ENCODE assay signal across 21 cellular contexts in genomic region chr9:137251194-137251461, GRCh38. TPM values are rescaled to one million over a fixed set of nuclear protein-coding genes. Genes with fewer than 3 reads are reported as not detected.
DNase-seq lines count a peak whose midpoint lies in the region; ATAC-seq and TF ChIP-seq lines count a peak whose summit lies in the region.
"Had no signal": no experiment of that assay in that cellular context is flagged by ENCODE, and none has a peak within 500 bp of the region (broad histone marks: within the 10 kb centered on the region; RNA-seq: fewer than 3 reads in every experiment).

Gene STPG3, plus strand, starts transcription at chr9:137251286. Its CDS starts 1 bp downstream, at chr9:137251287.

- no peak for TF ChIP-seq RAD21 in HCT116 (IDR thresholded peaks at IDR 0.05; ENCODE audit: low read depth)

- intact Hi-C loops in HCT116 (cut with micrococcal nuclease): no loop called here
- intact Hi-C loops in dendritic cell treated with granulocyte-macrophage colony-stimulating factor and Interleukin-4, amounts not matched to agents 40 ng/mL and 50 ng/mL, for 4 days (cut with micrococcal nuclease): no loop called here
- intact Hi-C loops in esophagus muscularis mucosa (cut with DNase I): no loop called here

- peak within 1 kb of the TSS; percentile 97 for H2AK5ac ChIP-seq in neuronal stem cell (ENCODE audit: low read depth, low read length)

- peak within 1 kb of the TSS; percentile 84 for H2BK12ac ChIP-seq in neuronal stem cell (ENCODE audit: low read length)

- peak within 1 kb of the TSS; percentile 43 for H3K23ac ChIP-seq in neuronal stem cell (ENCODE audit: low read depth, low read length, poor library complexity)

- H3K9me3 Mint-ChIP-seq in activated naive CD4-positive, alpha-beta T cell treated with anti-CD3 and anti-CD28 coated beads, Interleukin-2, amount 10 ng/mL, durations not matched to agents 7 days and 5 days: no peaks in the 10 kb centered on the region
- no peaks in the 10 kb centered on the region for H3K9me3 Mint-ChIP-seq in activated naive CD4-positive, alpha-beta T cell treated with anti-CD3 and anti-CD28 coated beads, Interleukin-2, amount 50 U/mL, for 72 hours
- H3K9me3 Mint-ChIP-seq in dendritic cell treated with granulocyte-macrophage colony-stimulating factor and Interleukin-4, amounts not matched to agents 40 ng/mL and 50 ng/mL, for 4 days: no peaks in the 10 kb centered on the region
- H3K9me3 Mint-ChIP-seq: CD14-positive monocyte had no signal

- peak within 1 kb of the TSS; percentile 99 for H2BK15ac ChIP-seq in neuronal stem cell (ENCODE audit: low read length)

- H3K36me3 ChIP-seq in HCT116 (ENCODE audit: control insufficient read depth in 1 of 2, insufficient read depth in 2 of 2, low read length in 2 of 2) (peaks cover 0 to 3% of the 10 kb centered on the region in 2 experiments; a peak in 1 of 4 replicates), neuronal stem cell (replicated peaks in 1 of 2; ENCODE audit: control insufficient read depth in 2 of 2, insufficient read depth in 2 of 2, low read length in 2 of 2) (peaks cover 2% of the 10 kb centered on the region in 2 donors), esophagus muscularis mucosa (peaks cover 0 to 2% (median under 1%) of the 10 kb centered on the region in 4 donors)

- peak within 1 kb of the TSS; percentile 85 for H3K18ac ChIP-seq in neuronal stem cell (ENCODE audit: low read length)

- RAD21 ChIA-PET in HCT116 (lab: Charles Lee; ENCODE audit: low non-redundant PET in 1 of 2, low total read pairs in 2 of 2, uncharacterized antibody in 2 of 2, unreplicated experiment in 2 of 2): no interaction called here

- H3K4ac ChIP-seq in neuronal stem cell (ENCODE audit: low read length): peak within 1 kb of the TSS; percentile 37

- peak within 1 kb of the TSS; percentile 90 for H2BK5ac ChIP-seq in neuronal stem cell (ENCODE audit: low read length)

- H3K4me3 Mint-ChIP-seq in activated naive CD4-positive, alpha-beta T cell treated with anti-CD3 and anti-CD28 coated beads, Interleukin-2, amount 10 ng/mL, durations not matched to agents 7 days and 5 days: no peak within 1 kb of the TSS
- H3K4me3 Mint-ChIP-seq in dendritic cell treated with granulocyte-macrophage colony-stimulating factor and Interleukin-4, amounts not matched to agents 40 ng/mL and 50 ng/mL, for 4 days: no peak within 1 kb of the TSS
- H3K4me3 Mint-ChIP-seq: CD14-positive monocyte had no signal

- no TSS peak for BruUV-seq in HCT116 (replicated peaks; lab: Mats Ljungman, UMichigan)

- H3K4me1 Mint-ChIP-seq in activated naive CD4-positive, alpha-beta T cell treated with anti-CD3 and anti-CD28 coated beads, Interleukin-2, amount 10 ng/mL, durations not matched to agents 7 days and 5 days: peaks cover 8% of the 10 kb centered on the region
- peaks cover 19% of the 10 kb centered on the region for H3K4me1 Mint-ChIP-seq in dendritic cell treated with granulocyte-macrophage colony-stimulating factor and Interleukin-4, amounts not matched to agents 40 ng/mL and 50 ng/mL, for 4 days (ENCODE audit: low read depth)

- peaks cover 6% of the 10 kb centered on the region for H3K79me1 ChIP-seq in neuronal stem cell (ENCODE audit: low read depth, low read length)

- H3K27me3 ChIP-seq in HCT116 (ENCODE audit: insufficient read depth, low read length) (no peaks in the 10 kb centered on the region), neuronal stem cell (ENCODE audit: control insufficient read depth in 3 of 3, insufficient read depth in 3 of 3, low read depth in 1 of 3, low read length in 3 of 3) (no peaks in the 10 kb centered on the region), esophagus muscularis mucosa (no peaks in the 10 kb centered on the region)

- H3K36me3 Mint-ChIP-seq in activated naive CD4-positive, alpha-beta T cell treated with anti-CD3 and anti-CD28 coated beads, Interleukin-2, amount 10 ng/mL, durations not matched to agents 7 days and 5 days: peaks cover 3% of the 10 kb centered on the region
- peaks cover 0 to 10% of the 10 kb centered on the region in 2 donors for H3K36me3 Mint-ChIP-seq in activated naive CD4-positive, alpha-beta T cell treated with anti-CD3 and anti-CD28 coated beads, Interleukin-2, amount 50 U/mL, for 72 hours
- H3K36me3 Mint-ChIP-seq in dendritic cell treated with granulocyte-macrophage colony-stimulating factor and Interleukin-4, amounts not matched to agents 40 ng/mL and 50 ng/mL, for 4 days (ENCODE audit: low read depth): peaks cover 4% of the 10 kb centered on the region

- H3K9me2 ChIP-seq in HCT116 (ENCODE audit: insufficient read depth): no peaks in the 10 kb centered on the region

- peak within 1 kb of the TSS; percentile 65 for H4K8ac ChIP-seq in neuronal stem cell (ENCODE audit: low read depth, low read length)

- no peak for TF ChIP-seq EP300 in esophagus muscularis mucosa (IDR thresholded peaks at IDR 0.05)

- no peak within 1 kb of the TSS for H3K4me2 ChIP-seq in HCT116 (ENCODE audit: low read length)
- no peak within 1 kb of the TSS for H3K4me2 ChIP-seq in neuronal stem cell (ENCODE audit: insufficient read depth, low read length, poor library complexity, severe bottlenecking)

- no peak for TF ChIP-seq CTCF in HCT116 (IDR thresholded peaks at IDR 0.05 in 2 of 3, conservative IDR thresholded peaks at IDR 0.05 in 1 of 3; ENCODE audit: borderline replicate concordance in 1 of 3, insufficient read depth in 1 of 3, low read depth in 2 of 3, low read length in 2 of 3)
- TF ChIP-seq CTCF in GM10266 (IDR thresholded peaks at IDR 0.05; ENCODE audit: control insufficient read depth, insufficient read depth, low read depth, missing control alignments): no peak
- no peak for TF ChIP-seq CTCF in esophagus muscularis mucosa (IDR thresholded peaks at IDR 0.05)

- POLR2A ChIA-PET in HCT116 (lab: Charles Lee): no interaction called here

- no CpG with 5 or more reads among the region's 4 CpGs for WGBS in neuronal stem cell (ENCODE audit: extremely low coverage in 2 of 2, insufficient read length in 2 of 2, insufficient replicate concordance in 1 of 2), 2 donors
- 75% methylated on average over 4 of the region's 4 CpGs for WGBS in esophagus muscularis mucosa

- H2AFZ ChIP-seq in HCT116 (ENCODE audit: low read depth, low read length, poor library complexity, severe bottlenecking): no peak within 1 kb of the TSS
- H2AFZ ChIP-seq in neuronal stem cell (ENCODE audit: low read length): peak within 1 kb of the TSS; percentile 81

- H3K27me3 Mint-ChIP-seq in activated naive CD4-positive, alpha-beta T cell treated with anti-CD3 and anti-CD28 coated beads, Interleukin-2, amount 10 ng/mL, durations not matched to agents 7 days and 5 days: peaks cover 19% of the 10 kb centered on the region
- H3K27me3 Mint-ChIP-seq in dendritic cell treated with granulocyte-macrophage colony-stimulating factor and Interleukin-4, amounts not matched to agents 40 ng/mL and 50 ng/mL, for 4 days: peaks cover 6% of the 10 kb centered on the region

- H3K9me3 ChIP-seq in HCT116 (ENCODE audit: control insufficient read depth in 1 of 2, insufficient read depth in 1 of 2, low read depth in 1 of 2, low read length in 2 of 2) (no peaks in the 10 kb centered on the region), neuronal stem cell (replicated peaks in 1 of 2; ENCODE audit: control insufficient read depth in 2 of 2, insufficient read depth in 1 of 2, low read depth in 1 of 2, low read length in 2 of 2) (no peaks in the 10 kb centered on the region), esophagus muscularis mucosa (no peaks in the 10 kb centered on the region)
- H3K9me3 ChIP-seq: HAP-1 had no signal

- H4K91ac ChIP-seq in neuronal stem cell (ENCODE audit: low read depth, low read length, poor library complexity): peak within 1 kb of the TSS; percentile 95

- H3K9ac ChIP-seq in HCT116 (ENCODE audit: low read length) (no peak within 1 kb of the TSS), neuronal stem cell (ENCODE audit: low read depth, low read length, poor library complexity) (peak within 1 kb of the TSS; percentile 84)

- no peak for DNase-seq in activated naive CD4-positive, alpha-beta T cell treated with anti-CD3 and anti-CD28 coated beads, Interleukin-2, amount 10 ng/mL, durations not matched to agents 7 days and 5 days
- no peak for DNase-seq in activated naive CD4-positive, alpha-beta T cell treated with anti-CD3 and anti-CD28 coated beads, Interleukin-2, amount 50 U/mL, for 72 hours (ENCODE audit: low spot score in 2 of 2)
- DNase-seq in HCT116 (ENCODE audit: low read depth, low spot score): no peak
- DNase-seq in neuronal stem cell (ENCODE audit: low spot score): no peak
- DNase-seq in dermis blood vessel endothelial cell: no peak
- DNase-seq in GM10266 (ENCODE audit: extremely low spot score): no peak
- DNase-seq in esophagus muscularis mucosa (ENCODE audit: extremely low spot score): no peak
- DNase-seq: 8988T, DMS53, NCI-H1694, NCI-H2107, NCI-H345, NCI-H748 treated with DMSO at 0.1 percent for 48 hours had no signal

- peak within 1 kb of the TSS; percentile 29; the same call in 1 of the 2 replicates for H3K27ac ChIP-seq in HCT116 (ENCODE audit: low read depth, low read length)
- no peak within 1 kb of the TSS for H3K27ac ChIP-seq in neuronal stem cell (replicated peaks; ENCODE audit: low read length)
- H3K27ac ChIP-seq in esophagus muscularis mucosa (replicated peaks in 1 of 4): no peak within 1 kb of the TSS

- CTCF ChIA-PET in activated naive CD4-positive, alpha-beta T cell treated with anti-CD3 and anti-CD28 coated beads, Interleukin-2, amount 10 ng/mL, durations not matched to agents 7 days and 5 days (lab: Charles Lee): no interaction called here
- CTCF ChIA-PET in HCT116 (lab: Charles Lee): no interaction called here

- no peak for ATAC-seq in activated naive CD4-positive, alpha-beta T cell treated with anti-CD3 and anti-CD28 coated beads, Interleukin-2, amount 50 U/mL, for 72 hours
- no peak for ATAC-seq in HCT116
- ATAC-seq: GM12878, K562 had no signal

- no peak within 1 kb of the TSS for H3K4me3 ChIP-seq in HCT116 (replicated peaks in 1 of 2; ENCODE audit: low read depth in 1 of 2, low read length in 2 of 2)
- H3K4me3 ChIP-seq in neuronal stem cell (ENCODE audit: low read length in 2 of 2): no peak within 1 kb of the TSS
- H3K4me3 ChIP-seq in esophagus muscularis mucosa: no peak within 1 kb of the TSS
- H3K4me3 ChIP-seq: GM12878, HAP-1, K562 had no signal

- H3K4me1 ChIP-seq in HCT116 (ENCODE audit: control insufficient read depth in 1 of 2, insufficient read depth in 2 of 2, low read length in 2 of 2) (peaks cover 15 to 33% of the 10 kb centered on the region in 2 experiments), neuronal stem cell (ENCODE audit: control insufficient read depth in 2 of 2, insufficient read depth in 1 of 2, low read depth in 1 of 2, low read length in 2 of 2) (peaks cover 16 to 51% of the 10 kb centered on the region in 2 donors), esophagus muscularis mucosa (peaks cover 14 to 24% (median 19%) of the 10 kb centered on the region in 4 donors)

- TF ChIP-seq POLR2A in HCT116 (IDR thresholded peaks at IDR 0.05; ENCODE audit: borderline replicate concordance, extremely low read depth, insufficient read depth, insufficient read length): no peak
- TF ChIP-seq POLR2A in esophagus muscularis mucosa (IDR thresholded peaks at IDR 0.05; ENCODE audit: low read depth): no peak

- H3K27ac Mint-ChIP-seq in activated naive CD4-positive, alpha-beta T cell treated with anti-CD3 and anti-CD28 coated beads, Interleukin-2, amount 10 ng/mL, durations not matched to agents 7 days and 5 days: peak within 1 kb of the TSS; percentile 49
- H3K27ac Mint-ChIP-seq in activated naive CD4-positive, alpha-beta T cell treated with anti-CD3 and anti-CD28 coated beads, Interleukin-2, amount 50 U/mL, for 72 hours: no peak within 1 kb of the TSS
- peak within 1 kb of the TSS; percentile 18 for H3K27ac Mint-ChIP-seq in dendritic cell treated with granulocyte-macrophage colony-stimulating factor and Interleukin-4, amounts not matched to agents 40 ng/mL and 50 ng/mL, for 4 days
- H3K27ac Mint-ChIP-seq: CD14-positive monocyte had no signal

- peaks cover 9% of the 10 kb centered on the region for H3K79me2 ChIP-seq in HCT116 (ENCODE audit: insufficient read depth, low read length)

- H2BK120ac ChIP-seq in neuronal stem cell (ENCODE audit: low read depth, low read length): peak within 1 kb of the TSS; percentile 16

- no peaks in the 10 kb centered on the region for H4K20me1 ChIP-seq in HCT116 (ENCODE audit: insufficient read depth)

- peak within 1 kb of the TSS; percentile 89 for H3K14ac ChIP-seq in neuronal stem cell (ENCODE audit: low read length)

RNA-seq across cellular contexts. Expression of gene STPG3, which starts in this region (rescaled TPM):
- total RNA-seq in activated naive CD4-positive, alpha-beta T cell treated with anti-CD3 and anti-CD28 coated beads, Interleukin-2, amount 50 U/mL, for 72 hours: not detected
- total RNA-seq in HCT116 (2021; ENCODE audit: unreplicated experiment) (not detected), dermis blood vessel endothelial cell (0.34 TPM in 1 of 2 replicates, not detected in the other), esophagus muscularis mucosa (not detected)
- 0.40 TPM in 2 replicates for polyA plus RNA-seq in HCT116 (2012)
- polyA plus RNA-seq in neuronal stem cell (2013, experiment 1 of 2): 0.07 TPM
- not detected for polyA plus RNA-seq in neuronal stem cell (2013, experiment 2 of 2)
- total RNA-seq: GM12878, HT-29, K562, RPMI7951, SK-MEL-5 had no signal
- polyA plus RNA-seq: CD14-positive monocyte, GM12878, K562 had no signal

Comparison
In these comparisons a context has a peak if more than half of its experiments do, and no peak if none do; other contexts are left out.
1. H3K27ac Mint-ChIP-seq: peak in activated naive CD4-positive, alpha-beta T cell treated with anti-CD3 and anti-CD28 coated beads, Interleukin-2, amount 10 ng/mL, durations not matched to agents 7 days and 5 days (single experiment) and dendritic cell treated with granulocyte-macrophage colony-stimulating factor and Interleukin-4, amounts not matched to agents 40 ng/mL and 50 ng/mL, for 4 days (single experiment); none in activated naive CD4-positive, alpha-beta T cell treated with anti-CD3 and anti-CD28 coated beads, Interleukin-2, amount 50 U/mL, for 72 hours (0 of 2).